Comparison of ENCODE assay signal across 12 cellular contexts in genomic region chr1:11927866-11928592, GRCh38. TPM values are rescaled to one million over a fixed set of nuclear protein-coding genes. Genes with fewer than 3 reads are reported as not detected.
DNase-seq lines count a peak whose midpoint lies in the region; ATAC-seq, FAIRE-seq and TF ChIP-seq lines count a peak whose summit lies in the region.
"Had no signal": no experiment of that assay in that cellular context is flagged by ENCODE, and none has a peak within 500 bp of the region (broad histone marks: within the 10 kb centered on the region; RNA-seq: fewer than 3 reads in every experiment).

No MANE protein-coding gene starts in this region.

- 49 to 52% methylated on average over 5 of the region's 5 CpGs for WGBS in heart right ventricle, 2 donors

- peaks cover 9% of the 10 kb centered on the region for H3F3A ChIP-seq in SU-DHL-6 (ENCODE audit: insufficient read depth)

- H3K9me2 ChIP-seq in SU-DHL-6 (replicated peaks; ENCODE audit: insufficient read depth, low read length): no peaks in the 10 kb centered on the region

- no peaks in the 10 kb centered on the region for H3K9me3 Mint-ChIP-seq in type B pancreatic cell

- ATAC-seq in heart right ventricle (no peak), left ventricle myocardium superior (no peak)

- H3K27ac ChIP-seq in heart right ventricle: peak overlapping the region in 9 of 10 donors; percentile 5 to 90 (median 30)
- H3K27ac ChIP-seq in SU-DHL-6 (ENCODE audit: low read depth, low read length): peak overlapping the region; percentile 58
- no peak overlapping the region for H3K27ac ChIP-seq in keratinocyte (ENCODE audit: control insufficient read depth, insufficient read depth, low read length)

- dilution Hi-C loops in keratinocyte (cut with MboI; ENCODE audit: extremely low pct_ligation_motif_present, low sequenced_read_pairs): no loop called here

- no peak overlapping the region for H3K4me3 ChIP-seq in heart right ventricle
- H3K4me3 ChIP-seq in SU-DHL-6 (ENCODE audit: insufficient read depth, low read length, poor library complexity, severe bottlenecking): no peak overlapping the region
- H3K4me3 ChIP-seq in keratinocyte (ENCODE audit: control insufficient read depth in 2 of 3, extremely low read depth in 1 of 3, insufficient read depth in 2 of 3, low read depth in 1 of 3, low read length in 3 of 3): no peak overlapping the region

- H3K27me3 ChIP-seq in heart right ventricle (no peaks in the 10 kb centered on the region), SU-DHL-6 (ENCODE audit: low read length) (no peaks in the 10 kb centered on the region), keratinocyte (ENCODE audit: control insufficient read depth, extremely low read depth, insufficient read depth, low read length) (no peaks in the 10 kb centered on the region)

- H3K27ac Mint-ChIP-seq in type B pancreatic cell: no peak overlapping the region

- H3K9me3 ChIP-seq in heart right ventricle (no peaks in the 10 kb centered on the region), SU-DHL-6 (ENCODE audit: insufficient read depth, low read length) (no peaks in the 10 kb centered on the region), keratinocyte (ENCODE audit: control insufficient read depth, low read depth, low read length) (no peaks in the 10 kb centered on the region)

- H3K4me1 Mint-ChIP-seq in type B pancreatic cell (ENCODE audit: unreplicated experiment): peaks cover 30% of the 10 kb centered on the region

- H3K4me3 Mint-ChIP-seq in type B pancreatic cell: peak overlapping the region; percentile 75

- TF ChIP-seq CTCF in heart right ventricle (IDR thresholded peaks at IDR 0.05): no peak
- TF ChIP-seq CTCF in SU-DHL-6 (IDR thresholded peaks at IDR 0.05; ENCODE audit: insufficient read depth, low read length, poor library complexity, severe bottlenecking): no peak
- no peak for TF ChIP-seq CTCF in keratinocyte (optimal IDR thresholded peaks at IDR 0.05 in 1 of 3, IDR thresholded peaks at IDR 0.05 in 1 of 3, conservative IDR thresholded peaks at IDR 0.05 in 1 of 3; ENCODE audit: extremely low read depth in 1 of 3, insufficient read depth in 2 of 3, low read length in 3 of 3)
- no peak for TF ChIP-seq CTCF in type B pancreatic cell (conservative IDR thresholded peaks at IDR 0.05)

- peaks cover 16% of the 10 kb centered on the region for H4K20me1 ChIP-seq in SU-DHL-6 (ENCODE audit: low read depth, low read length)
- H4K20me1 ChIP-seq in keratinocyte (ENCODE audit: control insufficient read depth, extremely low read depth, insufficient read depth, low read length): peaks cover 3% of the 10 kb centered on the region

- H3K36me3 Mint-ChIP-seq in type B pancreatic cell: peaks cover 9% of the 10 kb centered on the region

- H3K4me1 ChIP-seq in heart right ventricle (peaks cover 28 to 86% (median 65%) of the 10 kb centered on the region in 9 donors), keratinocyte (ENCODE audit: control insufficient read depth, extremely low read depth, insufficient read depth, low read length) (peaks cover 29% of the 10 kb centered on the region)

- no peak overlapping the region for H2AFZ ChIP-seq in SU-DHL-6 (ENCODE audit: low read depth, low read length, severe bottlenecking)
- peak overlapping the region; percentile 36 for H2AFZ ChIP-seq in keratinocyte (ENCODE audit: control insufficient read depth, low read length)

- H3K4me2 ChIP-seq in SU-DHL-6 (ENCODE audit: low read depth, low read length, poor library complexity, severe bottlenecking) (peak overlapping the region; percentile 20), keratinocyte (ENCODE audit: control insufficient read depth, extremely low read depth, insufficient read depth, low read depth, low read length) (peak overlapping the region; percentile 20)

- DNase-seq in heart right ventricle (no peak), left ventricle myocardium superior (no peak), keratinocyte (ENCODE audit: low read depth, low spot score) (no peak), type B pancreatic cell (ENCODE audit: extremely low spot score, unreplicated experiment) (no peak), NCI-H748 treated with DMSO at 0.1 percent for 48 hours (lab: John Stamatoyannopoulos, UW) (no peak), G401 (ENCODE audit: low spot score) (no peak)
- DNase-seq in stimulated activated CD4-positive, alpha-beta T cell treated with anti-CD3 and anti-CD28 coated beads, Interleukin-4, amount 100 ng/mL, for 1 hour: no peak
- DNase-seq: activated CD4-positive, CD25-positive, alpha-beta regulatory T cell; caudate nucleus; NCI-H2081 treated with DMSO at 0.1 percent for 48 hours; stimulated activated CD8-positive, alpha-beta memory T cell treated with anti-CD3 and anti-CD28 coated beads, Interleukin-4, amount 100 ng/mL, for 48 hours had no signal

- peaks cover 4% of the 10 kb centered on the region for H3K9me1 ChIP-seq in keratinocyte (ENCODE audit: control insufficient read depth, extremely low read depth, insufficient read depth, low read length)

- no peak for FAIRE-seq in keratinocyte (lab: Jason Lieb, UNC)

- intact Hi-C loops in heart right ventricle (cut with DNase I) (no loop called here), left ventricle myocardium superior (cut with micrococcal nuclease) (no loop called here)

- H3K79me2 ChIP-seq in SU-DHL-6 (ENCODE audit: insufficient read depth, low read length) (peaks cover 25% of the 10 kb centered on the region), keratinocyte (ENCODE audit: control insufficient read depth, insufficient read depth, low read length) (peaks cover 23% of the 10 kb centered on the region)

- in situ Hi-C loops in G401 (cut with HindIII; ENCODE audit: low sequenced_read_pairs): no loop called here

- no peaks in the 10 kb centered on the region for H3K27me3 Mint-ChIP-seq in type B pancreatic cell

- no peak overlapping the region for H3K9ac ChIP-seq in SU-DHL-6 (ENCODE audit: low read length)
- H3K9ac ChIP-seq in keratinocyte (ENCODE audit: control insufficient read depth, extremely low read depth, insufficient read depth, low read length): no peak overlapping the region

- peaks cover 0 to 10% (median 0%) of the 10 kb centered on the region in 9 donors for H3K36me3 ChIP-seq in heart right ventricle
- H3K36me3 ChIP-seq in SU-DHL-6 (ENCODE audit: low read length): peaks cover 4% of the 10 kb centered on the region; the same call in 1 of the 2 replicates
- peaks cover 1 to 4% of the 10 kb centered on the region in 2 experiments for H3K36me3 ChIP-seq in keratinocyte (ENCODE audit: control insufficient read depth in 2 of 2, extremely low read depth in 1 of 2, insufficient read depth in 2 of 2, low read length in 2 of 2)

RNA-seq across cellular contexts. Expression of gene KIAA2013, which starts 1.8 kb away (rescaled TPM):
- total RNA-seq in heart right ventricle (10 to 100 TPM; 35.5 to 47.8 (median 39.0) TPM), left ventricle myocardium superior (35.8 TPM), type B pancreatic cell (ENCODE audit: low replicate concordance) (39.5 and 50.3 TPM in 2 replicates)
- polyA plus RNA-seq in heart right ventricle (10 to 100 TPM; 23.3 to 44.7 TPM), keratinocyte (26.7 to 51.9 TPM (median 31.1 TPM) in 3 replicates)
- polyA plus RNA-seq in keratinocyte (2011; ENCODE audit: low read depth): 6.4 TPM
- 22.1 and 39.3 TPM in 2 replicates for polyA plus RNA-seq in keratinocyte (2011; cell fraction: cytosol; rRNA removed)
- polyA plus RNA-seq in keratinocyte (2011; cell fraction: nucleus; rRNA removed): 44.4 and 60.1 TPM in 2 replicates
- 24.0 and 28.6 TPM in 2 replicates for polyA plus RNA-seq in keratinocyte (2012; ENCODE audit: low replicate concordance)
- polyA minus RNA-seq in keratinocyte: 28.2 to 45.5 TPM (median 41.5 TPM) in 3 replicates
- polyA minus RNA-seq in keratinocyte (2011; cell fraction: cytosol; rRNA and poly(A)+ RNA removed): 71.7 TPM
- polyA minus RNA-seq in keratinocyte (2011; cell fraction: nucleus; rRNA and poly(A)+ RNA removed): 37.6 and 46.2 TPM in 2 replicates
- 52.6 and 53.7 TPM in 2 replicates for total RNA-seq in G401 (2014; rRNA removed; shearing (Covaris generic))

RNA-seq across cellular contexts. Expression of gene PLOD1, which starts 6.5 kb away (rescaled TPM):
- total RNA-seq in heart right ventricle (10 to 100 TPM; 27.3 to 95.3 (median 44.4) TPM), left ventricle myocardium superior (64.4 TPM), type B pancreatic cell (ENCODE audit: low replicate concordance) (81.8 and 110 TPM in 2 replicates)
- polyA plus RNA-seq in heart right ventricle (100 to 1,000 TPM in 1 of 2 donors, 10 to 100 TPM in 1; 53.0 to 102 TPM), keratinocyte (63.6 to 91.9 TPM (median 88.4 TPM) in 3 replicates)
- 10.6 TPM for polyA plus RNA-seq in keratinocyte (2011; ENCODE audit: low read depth)
- polyA plus RNA-seq in keratinocyte (2011; cell fraction: cytosol; rRNA removed): 32.3 and 52.5 TPM in 2 replicates
- 112 and 138 TPM in 2 replicates for polyA plus RNA-seq in keratinocyte (2011; cell fraction: nucleus; rRNA removed)
- polyA plus RNA-seq in keratinocyte (2012; ENCODE audit: low replicate concordance): 17.2 and 88.4 TPM in 2 replicates
- polyA minus RNA-seq in keratinocyte: 77.4 to 137 TPM (median 96.6 TPM) in 3 replicates
- 110 TPM for polyA minus RNA-seq in keratinocyte (2011; cell fraction: cytosol; rRNA and poly(A)+ RNA removed)
- polyA minus RNA-seq in keratinocyte (2011; cell fraction: nucleus; rRNA and poly(A)+ RNA removed): 192 and 207 TPM in 2 replicates
- total RNA-seq in G401 (2014; rRNA removed; shearing (Covaris generic)): 103 and 104 TPM in 2 replicates

RNA-seq across cellular contexts. Expression of gene MFN2, which starts 52.2 kb away (rescaled TPM):
- 1,000 to 10,000 TPM in 1 of 10 donors, 100 to 1,000 TPM in 9; 470 to 1,066 (median 788) TPM for total RNA-seq in heart right ventricle
- 100 to 1,000 TPM; 154 to 171 TPM for polyA plus RNA-seq in heart right ventricle
- total RNA-seq in left ventricle myocardium superior: 688 TPM
- polyA plus RNA-seq in keratinocyte: 85.4 to 102 TPM (median 94.3 TPM) in 3 replicates
- polyA plus RNA-seq in keratinocyte (2011; ENCODE audit: low read depth): 44.3 TPM
- polyA plus RNA-seq in keratinocyte (2011; cell fraction: cytosol; rRNA removed): 69.6 and 77.6 TPM in 2 replicates
- 125 and 133 TPM in 2 replicates for polyA plus RNA-seq in keratinocyte (2011; cell fraction: nucleus; rRNA removed)
- polyA plus RNA-seq in keratinocyte (2012; ENCODE audit: low replicate concordance): 60.7 and 121 TPM in 2 replicates
- 118 to 135 TPM (median 122 TPM) in 3 replicates for polyA minus RNA-seq in keratinocyte
- 69.6 TPM for polyA minus RNA-seq in keratinocyte (2011; cell fraction: cytosol; rRNA and poly(A)+ RNA removed)
- polyA minus RNA-seq in keratinocyte (2011; cell fraction: nucleus; rRNA and poly(A)+ RNA removed): 60.4 and 91.8 TPM in 2 replicates
- 71.4 and 72.3 TPM in 2 replicates for total RNA-seq in type B pancreatic cell (ENCODE audit: low replicate concordance)
- 23.4 and 37.0 TPM in 2 replicates for total RNA-seq in G401 (2014; rRNA removed; shearing (Covaris generic))
